Comparison of ENCODE assay signal across 1 cellular context in genomic region chr3:152657002-152657400, GRCh38.
TF ChIP-seq lines count a peak whose summit lies in the region.

No MANE protein-coding gene starts in this region.

TF ChIP-seq in K562, 482 proteins besides CTCF, POLR2A, EP300 and RAD21:
- peak; percentile 20; the same call in 1 of the 2 replicates for TF ChIP-seq ZNF592 (IDR thresholded peaks at IDR 0.05)
- peak; percentile 70; the same call in 1 of the 2 replicates for TF ChIP-seq BRD4 (IDR thresholded peaks at IDR 0.05)
- no peak for TF ChIP-seq C11orf30 (IDR thresholded peaks at IDR 0.05; ENCODE audit: low read depth)
- 0 out of 2 replicates have a peak, but pooled peaks have one; percentile 15 for TF ChIP-seq ZNF589 (CRISPR knock-in tag; IDR thresholded peaks at IDR 0.05; ENCODE audit: low read depth)
